1 cellular context compared by ENCODE assay signal in the genomic region with DNA sequence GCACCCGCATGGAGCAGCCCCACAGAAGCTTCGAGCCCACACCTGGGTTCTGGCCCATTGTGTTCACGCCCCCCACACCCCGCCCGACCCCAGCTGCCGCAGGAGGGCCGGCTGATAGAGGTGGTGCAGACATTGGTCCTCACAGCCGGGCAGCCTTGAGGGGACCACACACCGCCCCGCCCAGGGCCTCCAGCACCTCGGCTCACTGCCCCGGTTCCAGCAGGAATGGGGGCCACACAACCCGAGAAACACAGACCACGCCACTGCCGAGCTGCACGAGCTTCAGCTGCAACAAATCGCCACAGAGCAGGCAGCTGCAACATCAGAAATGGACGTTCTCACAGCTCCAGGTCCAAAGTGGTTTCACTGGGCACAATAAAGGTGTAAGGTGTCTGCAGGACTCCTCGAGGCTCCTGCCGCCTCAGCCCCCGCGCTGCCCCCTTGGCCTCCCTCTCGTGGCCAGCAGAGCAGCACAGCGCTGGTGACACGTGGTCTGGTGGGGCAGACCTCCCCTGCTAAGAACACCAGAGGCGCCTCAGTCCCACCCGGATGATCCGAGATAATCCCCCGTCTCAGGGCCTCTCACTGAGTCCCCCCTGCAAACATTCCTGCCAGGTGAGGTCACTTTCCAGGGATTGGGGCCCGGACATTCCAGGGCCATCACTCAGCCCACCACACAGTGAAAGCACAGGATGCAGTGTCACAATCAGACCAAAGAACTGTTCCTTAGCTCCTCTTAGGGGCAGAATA.
A peak's percentile ranks its signal among the peaks of the same experiment; 100 is the strongest.
TF ChIP-seq lines count a peak whose summit lies in the region.

No MANE protein-coding gene starts in this region.

TF ChIP-seq in WTC11, 78 proteins besides CTCF, POLR2A, EP300 and RAD21 (continued from another document):
- TF ChIP-seq, protein P1, sequence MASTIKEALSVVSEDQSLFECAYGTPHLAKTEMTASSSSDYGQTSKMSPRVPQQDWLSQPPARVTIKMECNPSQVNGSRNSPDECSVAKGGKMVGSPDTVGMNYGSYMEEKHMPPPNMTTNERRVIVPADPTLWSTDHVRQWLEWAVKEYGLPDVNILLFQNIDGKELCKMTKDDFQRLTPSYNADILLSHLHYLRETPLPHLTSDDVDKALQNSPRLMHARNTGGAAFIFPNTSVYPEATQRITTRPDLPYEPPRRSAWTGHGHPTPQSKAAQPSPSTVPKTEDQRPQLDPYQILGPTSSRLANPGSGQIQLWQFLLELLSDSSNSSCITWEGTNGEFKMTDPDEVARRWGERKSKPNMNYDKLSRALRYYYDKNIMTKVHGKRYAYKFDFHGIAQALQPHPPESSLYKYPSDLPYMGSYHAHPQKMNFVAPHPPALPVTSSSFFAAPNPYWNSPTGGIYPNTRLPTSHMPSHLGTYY (CRISPR knock-in tag; IDR thresholded peaks at IDR 0.05): no peak
- TF ChIP-seq SP1 (CRISPR knock-in tag; conservative IDR thresholded peaks at IDR 0.05): 0 out of 2 replicates have a peak, but pooled peaks have one; percentile 28
- TF ChIP-seq ZNF425 (CRISPR knock-in tag; conservative IDR thresholded peaks at IDR 0.05): no peak
- no peak for TF ChIP-seq ZBTB21 (CRISPR knock-in tag; IDR thresholded peaks at IDR 0.05; ENCODE audit: borderline replicate concordance)
- no peak for TF ChIP-seq ZMAT4 (CRISPR knock-in tag; IDR thresholded peaks at IDR 0.05)
- no peak for TF ChIP-seq ZNF263 (CRISPR knock-in tag; IDR thresholded peaks at IDR 0.05; ENCODE audit: low read depth)
- no peak for TF ChIP-seq E2F5 (CRISPR knock-in tag; IDR thresholded peaks at IDR 0.05)
- no peak for TF ChIP-seq PRRX2 (CRISPR knock-in tag; IDR thresholded peaks at IDR 0.05)
- TF ChIP-seq RELA (CRISPR knock-in tag; IDR thresholded peaks at IDR 0.05; ENCODE audit: borderline replicate concordance): no peak
- TF ChIP-seq, protein P2, sequence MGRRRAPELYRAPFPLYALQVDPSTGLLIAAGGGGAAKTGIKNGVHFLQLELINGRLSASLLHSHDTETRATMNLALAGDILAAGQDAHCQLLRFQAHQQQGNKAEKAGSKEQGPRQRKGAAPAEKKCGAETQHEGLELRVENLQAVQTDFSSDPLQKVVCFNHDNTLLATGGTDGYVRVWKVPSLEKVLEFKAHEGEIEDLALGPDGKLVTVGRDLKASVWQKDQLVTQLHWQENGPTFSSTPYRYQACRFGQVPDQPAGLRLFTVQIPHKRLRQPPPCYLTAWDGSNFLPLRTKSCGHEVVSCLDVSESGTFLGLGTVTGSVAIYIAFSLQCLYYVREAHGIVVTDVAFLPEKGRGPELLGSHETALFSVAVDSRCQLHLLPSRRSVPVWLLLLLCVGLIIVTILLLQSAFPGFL (CRISPR knock-in tag; IDR thresholded peaks at IDR 0.05; ENCODE audit: borderline replicate concordance): no peak
- TF ChIP-seq JAZF1 (CRISPR knock-in tag; IDR thresholded peaks at IDR 0.05): no peak
- no peak for TF ChIP-seq HMGA2 (CRISPR knock-in tag; IDR thresholded peaks at IDR 0.05)
- no peak for TF ChIP-seq ZSCAN18 (CRISPR knock-in tag; IDR thresholded peaks at IDR 0.05)
- TF ChIP-seq USF1 (CRISPR knock-in tag; IDR thresholded peaks at IDR 0.05): peak; percentile 43
- no peak for TF ChIP-seq SMAD3 (CRISPR knock-in tag; IDR thresholded peaks at IDR 0.05; ENCODE audit: borderline replicate concordance)
- no peak for TF ChIP-seq IRF1 (CRISPR knock-in tag; IDR thresholded peaks at IDR 0.05)
- 0 out of 2 replicates have a peak, but pooled peaks have one; percentile 46 for TF ChIP-seq MYBL2 (CRISPR knock-in tag; IDR thresholded peaks at IDR 0.05)
- TF ChIP-seq, protein P3, sequence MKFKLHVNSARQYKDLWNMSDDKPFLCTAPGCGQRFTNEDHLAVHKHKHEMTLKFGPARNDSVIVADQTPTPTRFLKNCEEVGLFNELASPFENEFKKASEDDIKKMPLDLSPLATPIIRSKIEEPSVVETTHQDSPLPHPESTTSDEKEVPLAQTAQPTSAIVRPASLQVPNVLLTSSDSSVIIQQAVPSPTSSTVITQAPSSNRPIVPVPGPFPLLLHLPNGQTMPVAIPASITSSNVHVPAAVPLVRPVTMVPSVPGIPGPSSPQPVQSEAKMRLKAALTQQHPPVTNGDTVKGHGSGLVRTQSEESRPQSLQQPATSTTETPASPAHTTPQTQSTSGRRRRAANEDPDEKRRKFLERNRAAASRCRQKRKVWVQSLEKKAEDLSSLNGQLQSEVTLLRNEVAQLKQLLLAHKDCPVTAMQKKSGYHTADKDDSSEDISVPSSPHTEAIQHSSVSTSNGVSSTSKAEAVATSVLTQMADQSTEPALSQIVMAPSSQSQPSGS (CRISPR knock-in tag; IDR thresholded peaks at IDR 0.05; ENCODE audit: borderline replicate concordance, low read depth): no peak
- TF ChIP-seq GRHL2 (CRISPR knock-in tag; IDR thresholded peaks at IDR 0.05; ENCODE audit: insufficient replicate concordance, severe bottlenecking): no peak
- TF ChIP-seq IRF2 (CRISPR knock-in tag; IDR thresholded peaks at IDR 0.05; ENCODE audit: borderline replicate concordance, low read depth): no peak
- TF ChIP-seq, protein P4, sequence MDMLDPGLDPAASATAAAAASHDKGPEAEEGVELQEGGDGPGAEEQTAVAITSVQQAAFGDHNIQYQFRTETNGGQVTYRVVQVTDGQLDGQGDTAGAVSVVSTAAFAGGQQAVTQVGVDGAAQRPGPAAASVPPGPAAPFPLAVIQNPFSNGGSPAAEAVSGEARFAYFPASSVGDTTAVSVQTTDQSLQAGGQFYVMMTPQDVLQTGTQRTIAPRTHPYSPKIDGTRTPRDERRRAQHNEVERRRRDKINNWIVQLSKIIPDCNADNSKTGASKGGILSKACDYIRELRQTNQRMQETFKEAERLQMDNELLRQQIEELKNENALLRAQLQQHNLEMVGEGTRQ (CRISPR knock-in tag; IDR thresholded peaks at IDR 0.05): peak; percentile 71
- peak; percentile 22; the same call in 1 of the 2 replicates for TF ChIP-seq MAX (CRISPR knock-in tag; IDR thresholded peaks at IDR 0.05)
